ENCODE assay signal across 11 cellular contexts in the genomic region with DNA sequence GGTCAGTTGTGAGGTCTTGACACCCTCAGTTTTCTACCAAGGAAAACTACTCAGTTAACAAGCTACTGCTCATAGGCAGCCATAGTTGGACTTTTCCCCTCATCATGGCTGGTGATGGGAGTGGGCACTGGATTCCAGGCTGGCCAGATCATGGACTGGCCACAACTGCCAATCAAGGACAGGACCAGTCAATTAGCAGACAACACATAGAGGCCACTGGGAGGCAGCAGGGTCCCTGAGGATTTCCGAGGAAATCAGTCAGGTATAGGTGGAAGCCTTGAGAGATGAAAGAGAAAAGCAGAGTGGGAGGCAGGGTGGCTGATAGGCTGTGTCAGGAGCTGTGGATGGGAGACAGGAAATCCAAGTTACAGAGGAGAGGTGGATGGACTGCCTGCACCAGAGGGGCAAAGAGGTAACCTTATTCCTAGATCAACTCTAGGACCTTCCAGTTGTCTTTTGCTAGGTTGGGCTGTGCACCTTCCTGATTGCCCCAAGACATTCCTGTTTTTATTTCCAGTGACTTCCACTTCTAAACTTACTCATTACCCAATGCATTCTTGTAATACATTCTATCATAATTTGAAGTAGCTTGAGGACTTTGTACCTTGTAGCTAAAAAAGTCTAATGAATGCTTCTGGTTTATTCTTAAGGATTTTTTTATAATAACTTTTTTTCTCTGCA.
DNase-seq lines count a peak whose midpoint lies in the region; ATAC-seq, FAIRE-seq and TF ChIP-seq lines count a peak whose summit lies in the region.
"Had no signal": no experiment of that assay in that cellular context is flagged by ENCODE, and none has a peak within 500 bp of the region (broad histone marks: within the 10 kb centered on the region; RNA-seq: fewer than 3 reads in every experiment).

No MANE protein-coding gene starts in this region.

- no peak overlapping the region for H3K4ac ChIP-seq in neuronal stem cell (ENCODE audit: low read length)

- WGBS in K562 (ENCODE audit: insufficient coverage, low coverage, missing lambda C conversion rate), result 30% methylated on average over 1 of the region's 1 CpG
- WGBS in neuronal stem cell (ENCODE audit: extremely low coverage in 2 of 2, insufficient read length in 2 of 2, insufficient replicate concordance in 1 of 2), 2 donors, result no CpG with 5 or more reads among the region's 1 CpG

- H3K79me2 ChIP-seq in K562 (ENCODE audit: control insufficient read depth, insufficient read depth, low read length) (no peaks in the 10 kb centered on the region), keratinocyte (ENCODE audit: control insufficient read depth, insufficient read depth, low read length) (no peaks in the 10 kb centered on the region)

- CTCF ChIA-PET in K562 (lab: Yijun Ruan, JAX; ENCODE audit: low intra/inter-chr PET ratio), result no interaction called here

- H3K79me1 ChIP-seq in neuronal stem cell (ENCODE audit: low read depth, low read length), result no peaks in the 10 kb centered on the region

- TF ChIP-seq CTCF in 22Rv1 (IDR thresholded peaks at IDR 0.05) (peak; percentile 31), K562 (IDR thresholded peaks at IDR 0.05 in 2 of 3, conservative IDR thresholded peaks at IDR 0.05 in 1 of 3; ENCODE audit: insufficient read depth in 2 of 3, low read depth in 1 of 3, low read length in 3 of 3) (0 out of 6 replicates have a peak, but pooled peaks of 1 of the 3 experiments have one; percentile 17), keratinocyte (optimal IDR thresholded peaks at IDR 0.05 in 1 of 3, IDR thresholded peaks at IDR 0.05 in 1 of 3, conservative IDR thresholded peaks at IDR 0.05 in 1 of 3; ENCODE audit: extremely low read depth in 1 of 3, insufficient read depth in 2 of 3, low read length in 3 of 3) (peak in 2 of 3 experiments; percentile 24 to 60)

- H3K4me1 ChIP-seq in K562 (replicated peaks in 1 of 2; ENCODE audit: control insufficient read depth in 2 of 2, insufficient read depth in 2 of 2, low read length in 2 of 2), result no peaks in the 10 kb centered on the region
- H3K4me1 ChIP-seq in keratinocyte (ENCODE audit: control insufficient read depth, extremely low read depth, insufficient read depth, low read length), result no peaks in the 10 kb centered on the region
- peaks cover 6 to 8% of the 10 kb centered on the region in 2 donors for H3K4me1 ChIP-seq in neuronal stem cell (ENCODE audit: control insufficient read depth in 2 of 2, insufficient read depth in 1 of 2, low read depth in 1 of 2, low read length in 2 of 2)

- H2BK5ac ChIP-seq in neuronal stem cell (ENCODE audit: low read length), result no peak overlapping the region

- H3K23ac ChIP-seq in neuronal stem cell (ENCODE audit: low read depth, low read length, poor library complexity), result no peak overlapping the region

- H2BK120ac ChIP-seq in neuronal stem cell (ENCODE audit: low read depth, low read length), result no peak overlapping the region

- H3K4me2 ChIP-seq in K562 (ENCODE audit: insufficient read depth, low read length) (no peak overlapping the region), keratinocyte (ENCODE audit: control insufficient read depth, extremely low read depth, insufficient read depth, low read depth, low read length) (no peak overlapping the region), neuronal stem cell (ENCODE audit: insufficient read depth, low read length, poor library complexity, severe bottlenecking) (no peak overlapping the region)

- intact Hi-C loops in K562 (cut with micrococcal nuclease), result no loop called here

- H3K9me3 ChIP-seq in K562 (replicated peaks; ENCODE audit: control insufficient read depth, insufficient read depth, low read depth, low read length), result no peaks in the 10 kb centered on the region; the same call in 1 of the 2 replicates
- no peaks in the 10 kb centered on the region for H3K9me3 ChIP-seq in keratinocyte (ENCODE audit: control insufficient read depth, low read depth, low read length)
- H3K9me3 ChIP-seq in neuronal stem cell (replicated peaks in 1 of 2; ENCODE audit: control insufficient read depth in 2 of 2, insufficient read depth in 1 of 2, low read depth in 1 of 2, low read length in 2 of 2), result peaks cover 3 to 14% of the 10 kb centered on the region in 2 donors

- no peak overlapping the region for H3K18ac ChIP-seq in neuronal stem cell (ENCODE audit: low read length)

- H3K27ac ChIP-seq in 22Rv1 (peak overlapping the region; percentile 60), K562 (ENCODE audit: extremely low read depth, low read depth, low read length) (no peak overlapping the region), keratinocyte (ENCODE audit: control insufficient read depth, insufficient read depth, low read length) (no peak overlapping the region), neuronal stem cell (replicated peaks; ENCODE audit: low read length) (no peak overlapping the region)

- H4K20me1 ChIP-seq in K562 (replicated peaks; ENCODE audit: control insufficient read depth, insufficient read depth, low read length), result no peaks in the 10 kb centered on the region
- H4K20me1 ChIP-seq in keratinocyte (ENCODE audit: control insufficient read depth, extremely low read depth, insufficient read depth, low read length), result no peaks in the 10 kb centered on the region

- no peak overlapping the region for H2BK15ac ChIP-seq in neuronal stem cell (ENCODE audit: low read length)

- H4K91ac ChIP-seq in neuronal stem cell (ENCODE audit: low read depth, low read length, poor library complexity), result no peak overlapping the region

- in situ Hi-C loops in K562 (cut with MboI), result no loop called here

- no peak overlapping the region for H2AK5ac ChIP-seq in neuronal stem cell (ENCODE audit: low read depth, low read length)

- no TSS peak for BruUV-seq in K562 (replicated peaks; lab: Mats Ljungman, UMichigan)

- TF ChIP-seq POLR2A in K562 (conservative IDR thresholded peaks at IDR 0.05), result no peak

- H3K4me3 ChIP-seq in K562, result no peak overlapping the region
- H3K4me3 ChIP-seq in keratinocyte (ENCODE audit: control insufficient read depth in 2 of 3, extremely low read depth in 1 of 3, insufficient read depth in 2 of 3, low read depth in 1 of 3, low read length in 3 of 3), result no peak overlapping the region
- no peak overlapping the region for H3K4me3 ChIP-seq in neuronal stem cell (ENCODE audit: low read length in 2 of 2)

- H3K9ac ChIP-seq in K562 (ENCODE audit: insufficient read depth in 1 of 2, low read depth in 2 of 2, low read length in 2 of 2), result no peak overlapping the region
- no peak overlapping the region for H3K9ac ChIP-seq in keratinocyte (ENCODE audit: control insufficient read depth, extremely low read depth, insufficient read depth, low read length)
- no peak overlapping the region for H3K9ac ChIP-seq in neuronal stem cell (ENCODE audit: low read depth, low read length, poor library complexity)

- H3K9me1 ChIP-seq in K562 (ENCODE audit: control insufficient read depth, insufficient read depth, low read length) (no peaks in the 10 kb centered on the region), keratinocyte (ENCODE audit: control insufficient read depth, extremely low read depth, insufficient read depth, low read length) (no peaks in the 10 kb centered on the region)

- no peak overlapping the region for H3K14ac ChIP-seq in neuronal stem cell (ENCODE audit: low read length)

- H2AFZ ChIP-seq in K562 (ENCODE audit: low read depth, low read length) (no peak overlapping the region), keratinocyte (ENCODE audit: control insufficient read depth, low read length) (no peak overlapping the region), neuronal stem cell (ENCODE audit: low read length) (no peak overlapping the region)

- no peak overlapping the region for H4K8ac ChIP-seq in neuronal stem cell (ENCODE audit: low read depth, low read length)

- TF ChIP-seq EP300 in Ishikawa (IDR thresholded peaks at IDR 0.05; ENCODE audit: borderline replicate concordance), result no peak
- no peak for TF ChIP-seq EP300 in K562 (IDR thresholded peaks at IDR 0.05; ENCODE audit: low read length)

- no peaks in the 10 kb centered on the region for H3K27me3 ChIP-seq in K562 (ENCODE audit: control insufficient read depth in 2 of 2, insufficient read depth in 2 of 2, low read length in 2 of 2)
- no peaks in the 10 kb centered on the region for H3K27me3 ChIP-seq in keratinocyte (ENCODE audit: control insufficient read depth, extremely low read depth, insufficient read depth, low read length)
- H3K27me3 ChIP-seq in neuronal stem cell (ENCODE audit: control insufficient read depth in 3 of 3, insufficient read depth in 3 of 3, low read depth in 1 of 3, low read length in 3 of 3), result no peaks in the 10 kb centered on the region

- FAIRE-seq in K562 (lab: Jason Lieb, UNC) (no peak), keratinocyte (lab: Jason Lieb, UNC) (no peak)

- H2BK12ac ChIP-seq in neuronal stem cell (ENCODE audit: low read length), result no peak overlapping the region

- DNase-seq in K562 (ENCODE audit: extremely low read depth in 1 of 4, low spot score in 3 of 4), result peak in 1 of 4 experiments; percentile 12
- no peak for DNase-seq in keratinocyte (ENCODE audit: low read depth, low spot score)
- DNase-seq in NCI-H345 (lab: John Stamatoyannopoulos, UW), result no peak
- no peak for DNase-seq in neuronal stem cell (ENCODE audit: low spot score)
- no peak for DNase-seq in activated T-cell treated with anti-CD3 and anti-CD28 coated beads for 4 hours
- DNase-seq: DMS79; NCI-H1436 treated with DMSO at 0.1 percent for 48 hours; stimulated activated naive CD4-positive, alpha-beta T cell treated with Interleukin-2 at 50 U/mL for 16 hours had no signal

- POLR2A ChIA-PET in K562 (lab: Yijun Ruan, JAX), result no interaction called here

- H3K36me3 ChIP-seq in K562 (ENCODE audit: control insufficient read depth, insufficient read depth, low read length) (no peaks in the 10 kb centered on the region), keratinocyte (ENCODE audit: control insufficient read depth in 2 of 2, extremely low read depth in 1 of 2, insufficient read depth in 2 of 2, low read length in 2 of 2) (no peaks in the 10 kb centered on the region), neuronal stem cell (replicated peaks in 1 of 2; ENCODE audit: control insufficient read depth in 2 of 2, insufficient read depth in 2 of 2, low read length in 2 of 2) (no peaks in the 10 kb centered on the region)

- dilution Hi-C loops in keratinocyte (cut with MboI; ENCODE audit: extremely low pct_ligation_motif_present, low sequenced_read_pairs), result no loop called here

- peak; percentile 55; the same call in 2 of the 3 replicates for ATAC-seq in K562
- no peak for ATAC-seq in HG03442 (IDR thresholded peaks at IDR 0.05; ENCODE audit: unreplicated experiment)

- TF ChIP-seq RAD21 in Ishikawa (IDR thresholded peaks at IDR 0.05; ENCODE audit: low read depth), result peak; percentile 33
- peak in 1 of 2 experiments; percentile 35; a peak in 2 of 4 replicates for TF ChIP-seq RAD21 in K562 (CRISPR knock-in tag; conservative IDR thresholded peaks at IDR 0.05 in 1 of 2, IDR thresholded peaks at IDR 0.05 in 1 of 2)

TF ChIP-seq in Ishikawa, 13 proteins besides CTCF, POLR2A, EP300 and RAD21 (continues in another document):
- TF ChIP-seq, protein P1, sequence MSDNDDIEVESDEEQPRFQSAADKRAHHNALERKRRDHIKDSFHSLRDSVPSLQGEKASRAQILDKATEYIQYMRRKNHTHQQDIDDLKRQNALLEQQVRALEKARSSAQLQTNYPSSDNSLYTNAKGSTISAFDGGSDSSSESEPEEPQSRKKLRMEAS (IDR thresholded peaks at IDR 0.05), result no peak

TF ChIP-seq in K562, 482 proteins besides CTCF, POLR2A, EP300 and RAD21 (continues in another document):
- no peak for TF ChIP-seq ADNP (tag; IDR thresholded peaks at IDR 0.05)
